ENCODE assay signal across 1 cellular context in the genomic region with DNA sequence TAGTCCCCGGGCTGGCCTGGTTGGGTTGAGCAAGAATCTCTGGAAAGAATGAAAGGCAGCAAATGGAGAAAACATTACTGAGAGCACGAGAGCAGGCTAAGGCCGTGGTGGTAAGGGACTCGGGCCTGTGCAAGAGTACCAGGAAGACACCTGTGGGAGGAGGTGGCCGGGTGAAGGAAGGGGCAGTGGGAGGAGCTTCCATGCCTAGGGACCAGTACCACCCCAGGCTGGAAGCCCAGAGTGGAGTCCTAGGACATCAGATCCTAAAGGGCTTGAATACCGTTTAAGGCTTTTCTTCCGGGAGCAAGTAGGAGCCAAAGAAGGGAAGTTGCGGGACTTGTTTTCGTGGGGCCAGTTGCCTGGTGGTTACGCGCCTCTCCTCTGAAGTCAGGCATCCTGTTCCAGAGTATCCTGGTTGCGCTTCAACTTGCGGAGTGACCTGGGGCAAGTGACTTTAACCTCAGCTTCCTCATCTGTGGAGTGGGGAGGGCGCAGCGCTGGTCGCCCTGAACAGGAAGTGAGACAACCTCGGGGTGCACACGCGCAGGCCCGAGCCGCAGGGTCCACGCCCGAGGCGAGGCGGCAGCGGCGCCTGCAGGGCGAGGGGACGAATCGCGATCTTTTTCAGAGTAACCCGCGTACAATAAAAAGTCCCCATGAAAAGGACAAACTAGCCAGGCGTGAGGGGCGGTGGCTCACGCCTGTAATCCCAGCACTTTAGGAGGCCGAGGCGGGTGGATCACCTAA.
TF ChIP-seq lines count a peak whose summit lies in the region.

No MANE protein-coding gene starts in this region.

TF ChIP-seq in HepG2, 621 proteins besides CTCF, POLR2A, EP300 and RAD21 (continued from another document and continues in another):
- TF ChIP-seq ZNF142 (CRISPR knock-in tag; IDR thresholded peaks at IDR 0.05): peak; percentile 74
- peak; percentile 48; the same call in 1 of the 2 replicates for TF ChIP-seq ZNF614 (CRISPR knock-in tag; IDR thresholded peaks at IDR 0.05; ENCODE audit: borderline replicate concordance)
- TF ChIP-seq KDM2A (CRISPR knock-in tag; IDR thresholded peaks at IDR 0.05; ENCODE audit: borderline replicate concordance, low read depth): peak; percentile 92
- peak; percentile 97; the same call in 1 of the 2 replicates for TF ChIP-seq ZNF607 (CRISPR knock-in tag; IDR thresholded peaks at IDR 0.05; ENCODE audit: borderline replicate concordance)
- TF ChIP-seq ZNF646 (CRISPR knock-in tag; IDR thresholded peaks at IDR 0.05): no peak; the same call in none of the 2 replicates
- peak; percentile 76 for TF ChIP-seq ZNF724P (CRISPR knock-in tag; IDR thresholded peaks at IDR 0.05; ENCODE audit: borderline replicate concordance)
- no peak; the same call in none of the 2 replicates for TF ChIP-seq ZBTB34 (CRISPR knock-in tag; IDR thresholded peaks at IDR 0.05)
- no peak for TF ChIP-seq ZSCAN9 (CRISPR knock-in tag; IDR thresholded peaks at IDR 0.05; ENCODE audit: borderline replicate concordance)
- TF ChIP-seq ZMYM2 (CRISPR knock-in tag; IDR thresholded peaks at IDR 0.05): peak; percentile 58; the same call in 1 of the 2 replicates
- TF ChIP-seq, protein P1, sequence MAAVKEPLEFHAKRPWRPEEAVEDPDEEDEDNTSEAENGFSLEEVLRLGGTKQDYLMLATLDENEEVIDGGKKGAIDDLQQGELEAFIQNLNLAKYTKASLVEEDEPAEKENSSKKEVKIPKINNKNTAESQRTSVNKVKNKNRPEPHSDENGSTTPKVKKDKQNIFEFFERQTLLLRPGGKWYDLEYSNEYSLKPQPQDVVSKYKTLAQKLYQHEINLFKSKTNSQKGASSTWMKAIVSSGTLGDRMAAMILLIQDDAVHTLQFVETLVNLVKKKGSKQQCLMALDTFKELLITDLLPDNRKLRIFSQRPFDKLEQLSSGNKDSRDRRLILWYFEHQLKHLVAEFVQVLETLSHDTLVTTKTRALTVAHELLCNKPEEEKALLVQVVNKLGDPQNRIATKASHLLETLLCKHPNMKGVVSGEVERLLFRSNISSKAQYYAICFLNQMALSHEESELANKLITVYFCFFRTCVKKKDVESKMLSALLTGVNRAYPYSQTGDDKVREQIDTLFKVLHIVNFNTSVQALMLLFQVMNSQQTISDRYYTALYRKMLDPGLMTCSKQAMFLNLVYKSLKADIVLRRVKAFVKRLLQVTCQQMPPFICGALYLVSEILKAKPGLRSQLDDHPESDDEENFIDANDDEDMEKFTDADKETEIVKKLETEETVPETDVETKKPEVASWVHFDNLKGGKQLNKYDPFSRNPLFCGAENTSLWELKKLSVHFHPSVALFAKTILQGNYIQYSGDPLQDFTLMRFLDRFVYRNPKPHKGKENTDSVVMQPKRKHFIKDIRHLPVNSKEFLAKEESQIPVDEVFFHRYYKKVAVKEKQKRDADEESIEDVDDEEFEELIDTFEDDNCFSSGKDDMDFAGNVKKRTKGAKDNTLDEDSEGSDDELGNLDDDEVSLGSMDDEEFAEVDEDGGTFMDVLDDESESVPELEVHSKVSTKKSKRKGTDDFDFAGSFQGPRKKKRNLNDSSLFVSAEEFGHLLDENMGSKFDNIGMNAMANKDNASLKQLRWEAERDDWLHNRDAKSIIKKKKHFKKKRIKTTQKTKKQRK (IDR thresholded peaks at IDR 0.05; ENCODE audit: low read length): no peak
- no peak; the same call in 1 of the 2 replicates for TF ChIP-seq GPN1 (CRISPR knock-in tag; IDR thresholded peaks at IDR 0.05; ENCODE audit: borderline replicate concordance)
- TF ChIP-seq MYC (CRISPR knock-in tag; IDR thresholded peaks at IDR 0.05; ENCODE audit: borderline replicate concordance): peak; percentile 94; the same call in 1 of the 2 replicates
- peak; percentile 97 for TF ChIP-seq ELF4 (CRISPR knock-in tag; IDR thresholded peaks at IDR 0.05; ENCODE audit: borderline replicate concordance)
- TF ChIP-seq KLF11 (CRISPR knock-in tag; IDR thresholded peaks at IDR 0.05): no peak; the same call in 1 of the 2 replicates
- TF ChIP-seq GLMP (CRISPR knock-in tag; IDR thresholded peaks at IDR 0.05; ENCODE audit: borderline replicate concordance): no peak
- peak; percentile 59 for TF ChIP-seq TEAD3 (CRISPR knock-in tag; optimal IDR thresholded peaks at IDR 0.05; ENCODE audit: borderline replicate concordance)
- TF ChIP-seq CCDC6 (CRISPR knock-in tag; IDR thresholded peaks at IDR 0.05): peak; percentile 31; the same call in 1 of the 2 replicates
- TF ChIP-seq ZNF546 (CRISPR knock-in tag; conservative IDR thresholded peaks at IDR 0.05): 0 out of 2 replicates have a peak, but pooled peaks have one; percentile 7
- TF ChIP-seq ZNF562 (CRISPR knock-in tag; IDR thresholded peaks at IDR 0.05; ENCODE audit: borderline replicate concordance): no peak
- TF ChIP-seq, protein P2, sequence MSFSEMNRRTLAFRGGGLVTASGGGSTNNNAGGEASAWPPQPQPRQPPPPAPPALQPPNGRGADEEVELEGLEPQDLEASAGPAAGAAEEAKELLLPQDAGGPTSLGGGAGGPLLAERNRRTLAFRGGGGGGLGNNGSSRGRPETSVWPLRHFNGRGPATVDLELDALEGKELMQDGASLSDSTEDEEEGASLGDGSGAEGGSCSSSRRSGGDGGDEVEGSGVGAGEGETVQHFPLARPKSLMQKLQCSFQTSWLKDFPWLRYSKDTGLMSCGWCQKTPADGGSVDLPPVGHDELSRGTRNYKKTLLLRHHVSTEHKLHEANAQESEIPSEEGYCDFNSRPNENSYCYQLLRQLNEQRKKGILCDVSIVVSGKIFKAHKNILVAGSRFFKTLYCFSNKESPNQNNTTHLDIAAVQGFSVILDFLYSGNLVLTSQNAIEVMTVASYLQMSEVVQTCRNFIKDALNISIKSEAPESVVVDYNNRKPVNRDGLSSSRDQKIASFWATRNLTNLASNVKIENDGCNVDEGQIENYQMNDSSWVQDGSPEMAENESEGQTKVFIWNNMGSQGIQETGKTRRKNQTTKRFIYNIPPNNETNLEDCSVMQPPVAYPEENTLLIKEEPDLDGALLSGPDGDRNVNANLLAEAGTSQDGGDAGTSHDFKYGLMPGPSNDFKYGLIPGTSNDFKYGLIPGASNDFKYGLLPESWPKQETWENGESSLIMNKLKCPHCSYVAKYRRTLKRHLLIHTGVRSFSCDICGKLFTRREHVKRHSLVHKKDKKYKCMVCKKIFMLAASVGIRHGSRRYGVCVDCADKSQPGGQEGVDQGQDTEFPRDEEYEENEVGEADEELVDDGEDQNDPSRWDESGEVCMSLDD (CRISPR knock-in tag; IDR thresholded peaks at IDR 0.05; ENCODE audit: borderline replicate concordance): peak; percentile 77; the same call in 1 of the 2 replicates
- no peak for TF ChIP-seq ZNF256 (CRISPR knock-in tag; conservative IDR thresholded peaks at IDR 0.05)
- TF ChIP-seq ZNF652 (CRISPR knock-in tag; IDR thresholded peaks at IDR 0.05; ENCODE audit: borderline replicate concordance, low read depth): no peak
- 0 out of 2 replicates have a peak, but pooled peaks have one; percentile 53 for TF ChIP-seq CC2D1A (CRISPR knock-in tag; IDR thresholded peaks at IDR 0.05)
- TF ChIP-seq FOXA3 (CRISPR knock-in tag; IDR thresholded peaks at IDR 0.05): peak; percentile 71
- TF ChIP-seq NCOA1 (CRISPR knock-in tag; IDR thresholded peaks at IDR 0.05): peak; percentile 12; the same call in 1 of the 2 replicates
- peak; percentile 98 for TF ChIP-seq STAG1 (CRISPR knock-in tag; IDR thresholded peaks at IDR 0.05)
- TF ChIP-seq REL (CRISPR knock-in tag; conservative IDR thresholded peaks at IDR 0.05): no peak
- peak; percentile 81 for TF ChIP-seq PHF20 (CRISPR knock-in tag; IDR thresholded peaks at IDR 0.05)
- TF ChIP-seq ZNF230 (CRISPR knock-in tag; IDR thresholded peaks at IDR 0.05): peak; percentile 32; the same call in 1 of the 2 replicates
